ENCODE assay signal across 20 cellular contexts in the genomic region with DNA sequence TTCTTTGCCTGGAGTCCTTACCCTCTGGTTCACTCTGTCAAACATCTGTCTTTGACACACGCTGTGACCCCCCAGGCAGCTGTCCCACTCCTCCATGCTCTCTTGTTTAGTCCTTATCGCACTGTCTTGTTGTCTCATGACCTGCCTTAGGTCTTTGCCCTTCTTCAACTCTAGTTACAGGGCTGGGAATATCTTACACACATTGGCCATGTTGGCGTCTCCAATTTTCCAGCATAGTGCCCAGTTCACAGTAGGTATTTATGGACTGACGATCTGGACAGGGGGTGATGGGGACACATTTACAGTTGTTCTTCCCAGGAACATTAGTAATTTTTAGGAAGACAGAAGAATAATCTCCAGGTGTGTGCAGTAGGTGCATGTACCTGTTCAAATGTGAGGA.
"Had no signal": no experiment of that assay in that cellular context is flagged by ENCODE, and none has a peak within 500 bp of the region (broad histone marks: within the 10 kb centered on the region; RNA-seq: fewer than 3 reads in every experiment).

No MANE protein-coding gene starts in this region.

- H3K27me3 Mint-ChIP-seq: dendritic cell treated with granulocyte-macrophage colony-stimulating factor and Interleukin-4, amounts not matched to agents 40 ng/mL and 50 ng/mL, for 4 days had no signal

- H3K4me1 ChIP-seq: colonic mucosa, esophagus squamous epithelium, gastrocnemius medialis, left lung, lower lobe of right lung had no signal

- H3K4me3 Mint-ChIP-seq: dendritic cell treated with granulocyte-macrophage colony-stimulating factor and Interleukin-4, amounts not matched to agents 40 ng/mL and 50 ng/mL, for 4 days had no signal

- H3K27me3 ChIP-seq: colonic mucosa, esophagus squamous epithelium, gastrocnemius medialis, heart right ventricle, left lung had no signal

- ATAC-seq: gastrocnemius medialis, heart right ventricle, left cardiac atrium, left lung, left ventricle myocardium superior, lower lobe of right lung had no signal

- H3K9me3 Mint-ChIP-seq: dendritic cell treated with granulocyte-macrophage colony-stimulating factor and Interleukin-4, amounts not matched to agents 40 ng/mL and 50 ng/mL, for 4 days had no signal

- H3K27ac Mint-ChIP-seq: dendritic cell treated with granulocyte-macrophage colony-stimulating factor and Interleukin-4, amounts not matched to agents 40 ng/mL and 50 ng/mL, for 4 days had no signal

- H3K4me3 ChIP-seq: colonic mucosa, esophagus squamous epithelium, gastrocnemius medialis, heart right ventricle, left lung, lower lobe of right lung had no signal

- H3K27ac ChIP-seq: colonic mucosa, esophagus squamous epithelium, gastrocnemius medialis, heart right ventricle, left lung, lower lobe of right lung had no signal

- H3K9me3 ChIP-seq: colonic mucosa, esophagus squamous epithelium, gastrocnemius medialis, heart right ventricle, left lung, lower lobe of right lung had no signal

- DNase-seq: cerebellar nuclear complex; colonic mucosa; cortex of kidney; effector CD4-positive, alpha-beta T cell; effector memory CD4-positive, alpha-beta T cell; esophagus squamous epithelium; foreskin fibroblast; foreskin melanocyte; gastrocnemius medialis; glutamatergic neuron; head of caudate nucleus; heart right ventricle; hippocampal formation; left cardiac atrium; left lung; left ventricle myocardium superior; lower lobe of right lung; mesendoderm; midbrain had no signal

- H3K36me3 ChIP-seq: colonic mucosa, gastrocnemius medialis, left lung, lower lobe of right lung had no signal
